ENCODE assay signal across 9 cellular contexts in the genomic region with DNA sequence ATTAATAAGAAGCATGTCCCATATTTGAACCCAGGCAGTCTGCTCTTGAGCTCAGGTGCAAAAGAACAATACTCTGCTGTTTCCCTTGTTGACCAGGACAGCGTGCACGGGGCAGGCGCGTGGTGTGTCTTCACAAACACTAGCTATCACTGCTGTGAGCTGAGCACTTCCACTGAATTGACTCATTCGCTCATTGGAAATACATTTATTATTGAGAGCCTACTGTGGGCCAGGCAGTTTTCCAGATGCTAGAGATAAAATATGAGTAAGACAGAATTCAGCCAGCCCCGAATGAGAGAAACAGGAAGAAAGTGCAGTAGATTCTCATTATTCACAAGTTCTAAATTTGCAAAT. TPM values are rescaled to one million over a fixed set of nuclear protein-coding genes. Genes with fewer than 3 reads are reported as not detected.
DNase-seq lines count a peak whose midpoint lies in the region; ATAC-seq and TF ChIP-seq lines count a peak whose summit lies in the region.
"Had no signal": no experiment of that assay in that cellular context is flagged by ENCODE, and none has a peak within 500 bp of the region (broad histone marks: within the 10 kb centered on the region; RNA-seq: fewer than 3 reads in every experiment).

No MANE protein-coding gene starts in this region.

- no peak overlapping the region for H3K4me2 ChIP-seq in fibroblast of lung (ENCODE audit: extremely low read depth, insufficient read depth, low read length)

- intact Hi-C loops in sciatic nerve (cut with DNase I) = loop anchor here (10.0 kb wide), 2 partner anchors 98 to 168 kb away; no protein-coding TSS in a partner anchor

- H3K4me1 ChIP-seq in fibroblast of lung (ENCODE audit: control insufficient read depth, extremely low read depth, insufficient read depth, low read length) = peaks cover 2% of the 10 kb centered on the region

- CTCF ChIA-PET in RWPE1 (lab: Yijun Ruan, JAX) = interaction anchor here (2.7 kb wide), 1 partner anchor 24 kb away, joined by 17 read pairs; no protein-coding TSS in a partner anchor

- ATAC-seq in sciatic nerve = peak; percentile 7

- H3K36me3 ChIP-seq in fibroblast of lung (ENCODE audit: control insufficient read depth, insufficient read depth, low read length) = no peaks in the 10 kb centered on the region

- no peaks in the 10 kb centered on the region for H3K9me3 ChIP-seq in fibroblast of lung (ENCODE audit: control insufficient read depth, insufficient read depth, low read depth, low read length)

- H3K79me2 ChIP-seq in fibroblast of lung (ENCODE audit: control insufficient read depth, insufficient read depth, low read length) = peaks cover 23% of the 10 kb centered on the region

- DNase-seq in GM12864 (ENCODE audit: low read depth) (no peak), RWPE1 (ENCODE audit: low spot score) (no peak), fibroblast of lung (ENCODE audit: low read depth in 2 of 2) (peak; percentile 42 to 87), sciatic nerve (ENCODE audit: low spot score) (no peak), NCI-H146 treated with DMSO at 0.1 percent for 48 hours (lab: John Stamatoyannopoulos, UW; ENCODE audit: unreplicated experiment) (no peak), glomerular visceral epithelial cell (ENCODE audit: extremely low spot score) (no peak), NCI-H1417 treated with DMSO at 0.1 percent for 48 hours (lab: John Stamatoyannopoulos, UW) (no peak)
- no peak for DNase-seq in stimulated activated CD4-positive, alpha-beta T cell treated with anti-CD3 and anti-CD28 coated beads, Interleukin-2, amount 100 ng/mL, for 24 hours
- DNase-seq: activated naive CD4-positive, alpha-beta T cell treated with Interleukin-2 at 50 U/mL for 16 hours had no signal

- H3K27ac ChIP-seq in RWPE1 (peak overlapping the region; percentile 95), fibroblast of lung (ENCODE audit: insufficient read depth, low read length) (peak overlapping the region; percentile 0)

- H3K4me3 ChIP-seq in GM12864 (ENCODE audit: low read depth, low read length) (peak overlapping the region; percentile 81), fibroblast of lung (replicated peaks in 1 of 4; ENCODE audit: control extremely low read depth in 1 of 4, insufficient read depth in 1 of 4, low read depth in 3 of 4, low read length in 4 of 4) (peak overlapping the region in 2 of 4 experiments; percentile 65 to 81)

- no peak overlapping the region for H3K9ac ChIP-seq in fibroblast of lung (ENCODE audit: insufficient read depth, low read length)

- POLR2A ChIA-PET in RWPE1 (lab: Yijun Ruan, JAX; ENCODE audit: low non-redundant PET) = no interaction called here

- no peaks in the 10 kb centered on the region for H3K27me3 ChIP-seq in fibroblast of lung (ENCODE audit: control insufficient read depth, insufficient read depth, low read length)

- TF ChIP-seq CTCF in GM12864 (IDR thresholded peaks at IDR 0.05; ENCODE audit: low read depth, low read length, missing control alignments) (no peak), RWPE1 (conservative IDR thresholded peaks at IDR 0.05; ENCODE audit: low read depth) (no peak), fibroblast of lung (conservative IDR thresholded peaks at IDR 0.05 in 1 of 2, IDR thresholded peaks at IDR 0.05 in 1 of 2; ENCODE audit: low read depth in 1 of 2, low read length in 2 of 2) (no peak)

- no peak overlapping the region for H2AFZ ChIP-seq in fibroblast of lung (ENCODE audit: low read length)

- H4K20me1 ChIP-seq in fibroblast of lung (ENCODE audit: control insufficient read depth, extremely low read depth, insufficient read depth, low read length) = no peaks in the 10 kb centered on the region

RNA-seq across cellular contexts. Expression of a gene that starts 1.7 kb away (rescaled TPM):
- total RNA-seq in fibroblast of lung = 47.0 and 60.9 TPM in 2 replicates
- polyA plus RNA-seq in fibroblast of lung = 25.5 and 32.9 TPM in 2 replicates
- 12.4 and 14.1 TPM in 2 replicates for polyA plus RNA-seq in fibroblast of lung (2012)
- 10.6 TPM in 2 replicates for polyA minus RNA-seq in fibroblast of lung (ENCODE audit: low replicate concordance)
- 137 TPM for total RNA-seq in sciatic nerve

RNA-seq across cellular contexts. Expression of a gene that starts 3.8 kb away (rescaled TPM):
- total RNA-seq in fibroblast of lung (3.6 and 5.3 TPM in 2 replicates), sciatic nerve (7.5 TPM)
- polyA plus RNA-seq in fibroblast of lung = 0.34 and 0.81 TPM in 2 replicates
- polyA plus RNA-seq in fibroblast of lung (2012) = 0.86 and 1.3 TPM in 2 replicates
- not detected in 2 replicates for polyA minus RNA-seq in fibroblast of lung (ENCODE audit: low replicate concordance)

Comparison
In these comparisons a context has a peak if more than half of its experiments do, and no peak if none do; other contexts are left out.
1. DNase-seq: peak in fibroblast of lung (2 of 2); none in GM12864 (single experiment), RWPE1 (single experiment), sciatic nerve (single experiment), NCI-H146 treated with DMSO at 0.1 percent for 48 hours (single experiment), glomerular visceral epithelial cell (single experiment), stimulated activated CD4-positive, alpha-beta T cell treated with anti-CD3 and anti-CD28 coated beads, Interleukin-2, amount 100 ng/mL, for 24 hours (0 of 2) and NCI-H1417 treated with DMSO at 0.1 percent for 48 hours (single experiment).